In the genomic region with DNA sequence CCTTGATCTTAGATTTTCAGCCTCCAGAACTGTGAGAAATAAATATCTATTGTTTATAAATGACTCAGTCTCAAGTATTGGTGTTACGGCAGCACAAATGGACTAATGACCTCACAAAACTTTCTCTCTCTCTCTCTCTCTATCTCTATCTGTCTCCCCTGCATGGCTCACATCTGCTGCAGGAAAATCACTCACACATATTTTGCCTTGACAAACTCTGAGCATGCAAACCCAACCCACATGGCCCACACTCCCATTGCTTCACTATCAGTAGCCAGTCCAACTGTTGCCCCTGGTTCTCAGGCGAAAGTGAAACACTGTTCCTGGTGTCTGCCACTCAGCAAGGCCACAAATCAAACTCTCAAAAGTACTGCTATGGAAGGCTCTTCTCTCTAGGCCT, we compare ENCODE assay signal across 12 cellular contexts.
A peak's percentile ranks its signal among the peaks of the same experiment; 100 is the strongest.
DNase-seq lines count a peak whose midpoint lies in the region; ATAC-seq and TF ChIP-seq lines count a peak whose summit lies in the region.
"Had no signal": no experiment of that assay in that cellular context is flagged by ENCODE, and none has a peak within 500 bp of the region (broad histone marks: within the 10 kb centered on the region; RNA-seq: fewer than 3 reads in every experiment).

No MANE protein-coding gene starts in this region.

- intact Hi-C loops in left cardiac atrium (cut with DNase I) (no loop called here), upper lobe of right lung (cut with DNase I) (no loop called here)

- TF ChIP-seq CTCF in cardiac muscle cell (IDR thresholded peaks at IDR 0.05; ENCODE audit: low read depth, low read length) (no peak), fibroblast of lung (conservative IDR thresholded peaks at IDR 0.05 in 1 of 2, IDR thresholded peaks at IDR 0.05 in 1 of 2; ENCODE audit: low read depth in 1 of 2, low read length in 2 of 2) (no peak), upper lobe of right lung (IDR thresholded peaks at IDR 0.05) (no peak)

- H4K20me1 ChIP-seq in fibroblast of lung (ENCODE audit: control insufficient read depth, extremely low read depth, insufficient read depth, low read length): no peaks in the 10 kb centered on the region

- in situ Hi-C loops in HAP-1 (cut with MboI; ENCODE audit: low sequenced_read_pairs): no loop called here

- H3K27me3 ChIP-seq in cardiac muscle cell (no peaks in the 10 kb centered on the region), fibroblast of lung (ENCODE audit: control insufficient read depth, insufficient read depth, low read length) (no peaks in the 10 kb centered on the region), upper lobe of right lung (no peaks in the 10 kb centered on the region), HAP-1 (ENCODE audit: low read depth) (no peaks in the 10 kb centered on the region)

- no peak overlapping the region for H3K27ac ChIP-seq in cardiac muscle cell
- H3K27ac ChIP-seq in fibroblast of lung (ENCODE audit: insufficient read depth, low read length): no peak overlapping the region
- no peak overlapping the region for H3K27ac ChIP-seq in upper lobe of right lung
- H3K27ac ChIP-seq: HL-60, WERI-Rb-1 had no signal

- H3K36me3 ChIP-seq in cardiac muscle cell (no peaks in the 10 kb centered on the region), fibroblast of lung (ENCODE audit: control insufficient read depth, insufficient read depth, low read length) (no peaks in the 10 kb centered on the region), upper lobe of right lung (no peaks in the 10 kb centered on the region), HAP-1 (replicated peaks) (no peaks in the 10 kb centered on the region)
- H3K36me3 ChIP-seq: WERI-Rb-1 had no signal

- H2AFZ ChIP-seq in fibroblast of lung (ENCODE audit: low read length): no peak overlapping the region

- H3K79me2 ChIP-seq in fibroblast of lung (ENCODE audit: control insufficient read depth, insufficient read depth, low read length): no peaks in the 10 kb centered on the region

- H3K4me3 ChIP-seq in cardiac muscle cell (no peak overlapping the region), fibroblast of lung (replicated peaks in 1 of 4; ENCODE audit: control extremely low read depth in 1 of 4, insufficient read depth in 1 of 4, low read depth in 3 of 4, low read length in 4 of 4) (no peak overlapping the region), upper lobe of right lung (no peak overlapping the region), HAP-1 (no peak overlapping the region)

- no peak for ATAC-seq in left cardiac atrium
- peak; percentile 30 for ATAC-seq in HG02981 (IDR thresholded peaks at IDR 0.05; ENCODE audit: unreplicated experiment)
- ATAC-seq in upper lobe of right lung: peak; percentile 16
- ATAC-seq in HG02763 (IDR thresholded peaks at IDR 0.05; ENCODE audit: unreplicated experiment): no peak

- H3K9me3 ChIP-seq in cardiac muscle cell (ENCODE audit: low read depth) (no peaks in the 10 kb centered on the region), fibroblast of lung (ENCODE audit: control insufficient read depth, insufficient read depth, low read depth, low read length) (no peaks in the 10 kb centered on the region), upper lobe of right lung (no peaks in the 10 kb centered on the region), HAP-1 (no peaks in the 10 kb centered on the region)

- DNase-seq in cardiac muscle cell (ENCODE audit: low read depth in 1 of 2, low spot score in 1 of 2) (peak; percentile 18 to 68), left cardiac atrium (no peak), fibroblast of lung (ENCODE audit: low read depth in 2 of 2) (peak; percentile 84 to 86), upper lobe of right lung (no peak), MV-4-11 (lab: John Stamatoyannopoulos, UW) (no peak), HAP-1 (ENCODE audit: low spot score in 2 of 2) (no peak)
- DNase-seq: HFFc6, NCI-H526, WERI-Rb-1 had no signal

- H3K4me2 ChIP-seq in fibroblast of lung (ENCODE audit: extremely low read depth, insufficient read depth, low read length): no peak overlapping the region

- H3K4me1 ChIP-seq in cardiac muscle cell (ENCODE audit: low read depth) (no peaks in the 10 kb centered on the region), fibroblast of lung (ENCODE audit: control insufficient read depth, extremely low read depth, insufficient read depth, low read length) (no peaks in the 10 kb centered on the region), upper lobe of right lung (no peaks in the 10 kb centered on the region), HAP-1 (peaks cover 6% of the 10 kb centered on the region)

- no peak overlapping the region for H3K9ac ChIP-seq in fibroblast of lung (ENCODE audit: insufficient read depth, low read length)

Comparison
In these comparisons a context has a peak if more than half of its experiments do, and no peak if none do; other contexts are left out.
1. DNase-seq: peak in cardiac muscle cell (2 of 2) and fibroblast of lung (2 of 2); none in left cardiac atrium (single experiment), upper lobe of right lung (single experiment), MV-4-11 (single experiment) and HAP-1 (0 of 2).
2. ATAC-seq: peak in HG02981 (single experiment) and upper lobe of right lung (single experiment); none in left cardiac atrium (0 of 2) and HG02763 (single experiment).